11 cellular contexts compared by ENCODE assay signal in genomic region chr2:20184067-20184938, GRCh38. TPM values are rescaled to one million over a fixed set of nuclear protein-coding genes. Genes with fewer than 3 reads are reported as not detected.
DNase-seq lines count a peak whose midpoint lies in the region; ATAC-seq and TF ChIP-seq lines count a peak whose summit lies in the region.
"Had no signal": no experiment of that assay in that cellular context is flagged by ENCODE, and none has a peak within 500 bp of the region (broad histone marks: within the 10 kb centered on the region; RNA-seq: fewer than 3 reads in every experiment).

No MANE protein-coding gene starts in this region.

- intact Hi-C loops in thyroid gland (cut with DNase I), result no loop called here
- intact Hi-C loops in naive thymus-derived CD4-positive, alpha-beta T cell (cut with micrococcal nuclease), result no loop called here

- H4K20me1 ChIP-seq in hepatocyte (ENCODE audit: insufficient read depth, poor library complexity, severe bottlenecking), result no peaks in the 10 kb centered on the region

- no peaks in the 10 kb centered on the region for H3K9me3 Mint-ChIP-seq in naive thymus-derived CD4-positive, alpha-beta T cell

- CTCF ChIA-PET in naive thymus-derived CD4-positive, alpha-beta T cell (lab: Charles Lee), result no interaction called here

- no peak overlapping the region for H2AFZ ChIP-seq in hepatocyte

- ATAC-seq in GM21526 (IDR thresholded peaks at IDR 0.05; ENCODE audit: low FRiP score, unreplicated experiment) (no peak), HG03108 (IDR thresholded peaks at IDR 0.05; ENCODE audit: unreplicated experiment) (no peak)
- no peak for ATAC-seq in naive thymus-derived CD4-positive, alpha-beta T cell

- no peak overlapping the region for H3K4me3 Mint-ChIP-seq in naive thymus-derived CD4-positive, alpha-beta T cell

- H3K4me3 ChIP-seq in adipocyte (ENCODE audit: low read length), result no peak overlapping the region
- H3K4me3 ChIP-seq in hepatocyte, result no peak overlapping the region
- H3K4me3 ChIP-seq in thyroid gland (replicated peaks in 1 of 3), result no peak overlapping the region
- no peak overlapping the region for H3K4me3 ChIP-seq in naive thymus-derived CD4-positive, alpha-beta T cell (ENCODE audit: low read length)
- H3K4me3 ChIP-seq in WERI-Rb-1 (ENCODE audit: low read depth, low read length), result no peak overlapping the region

- DNase-seq in HK-2 (ENCODE audit: unreplicated experiment) (peak; percentile 51), adipocyte (ENCODE audit: low read depth) (peak; percentile 69), hepatocyte (ENCODE audit: low spot score) (peak; percentile 73), thyroid gland (peak; percentile 60 to 61), WERI-Rb-1 (no peak)
- no peak for DNase-seq in naive thymus-derived CD4-positive, alpha-beta T cell
- DNase-seq: activated CD8-positive, alpha-beta memory T cell treated with anti-CD3 and anti-CD28 coated beads for 24 hours; caudate nucleus; NCI-H2081 had no signal

- H3K36me3 Mint-ChIP-seq in naive thymus-derived CD4-positive, alpha-beta T cell, result no peaks in the 10 kb centered on the region

- no peaks in the 10 kb centered on the region for H3K27me3 ChIP-seq in adipocyte (replicated peaks; ENCODE audit: control insufficient read depth, insufficient read depth, low read length)
- H3K27me3 ChIP-seq in hepatocyte, result no peaks in the 10 kb centered on the region
- no peaks in the 10 kb centered on the region for H3K27me3 ChIP-seq in thyroid gland
- H3K27me3 ChIP-seq in naive thymus-derived CD4-positive, alpha-beta T cell (ENCODE audit: control insufficient read depth in 2 of 2, insufficient read depth in 2 of 2, low read length in 2 of 2), result no peaks in the 10 kb centered on the region
- H3K27me3 ChIP-seq in WERI-Rb-1 (ENCODE audit: insufficient read depth, low read depth, severe bottlenecking), result no peaks in the 10 kb centered on the region

- H3K4me1 ChIP-seq in adipocyte (ENCODE audit: control insufficient read depth, insufficient read depth, low read length), result peaks cover 4% of the 10 kb centered on the region
- peaks cover 44% of the 10 kb centered on the region for H3K4me1 ChIP-seq in hepatocyte (ENCODE audit: insufficient read depth)
- peaks cover 16 to 36% of the 10 kb centered on the region in 2 donors for H3K4me1 ChIP-seq in thyroid gland
- no peaks in the 10 kb centered on the region for H3K4me1 ChIP-seq in naive thymus-derived CD4-positive, alpha-beta T cell (ENCODE audit: control insufficient read depth in 2 of 2, insufficient read depth in 2 of 2, low read length in 2 of 2)

- H3K27me3 Mint-ChIP-seq in naive thymus-derived CD4-positive, alpha-beta T cell, result peaks cover 0 to 5% (median 0%) of the 10 kb centered on the region in 5 donors

- TF ChIP-seq CTCF in hepatocyte (IDR thresholded peaks at IDR 0.05; ENCODE audit: poor library complexity) (no peak), thyroid gland (IDR thresholded peaks at IDR 0.05) (no peak), WERI-Rb-1 (IDR thresholded peaks at IDR 0.05; ENCODE audit: low read depth, low read length) (no peak)

- H3K27ac Mint-ChIP-seq in naive thymus-derived CD4-positive, alpha-beta T cell, result no peak overlapping the region

- 64% methylated on average over 17 of the region's 17 CpGs for WGBS in hepatocyte (ENCODE audit: low lambda C conversion rate, missing lambda C conversion rate)
- 42 to 59% methylated on average over 11 to 17 of the region's 17 CpGs for WGBS in thyroid gland, 2 donors

- no peak overlapping the region for H3K9ac ChIP-seq in adipocyte (ENCODE audit: low read length)

- no peaks in the 10 kb centered on the region for H3K79me2 ChIP-seq in hepatocyte

- no peak overlapping the region for H3K4me2 ChIP-seq in hepatocyte

- peak overlapping the region; percentile 86 for H3K27ac ChIP-seq in hepatocyte
- peak overlapping the region; percentile 83 to 90 (median 83) for H3K27ac ChIP-seq in thyroid gland
- H3K27ac ChIP-seq in naive thymus-derived CD4-positive, alpha-beta T cell (ENCODE audit: low read depth, low read length), result no peak overlapping the region
- no peak overlapping the region for H3K27ac ChIP-seq in WERI-Rb-1

- no peaks in the 10 kb centered on the region for H3K9me2 ChIP-seq in hepatocyte (replicated peaks; ENCODE audit: insufficient read depth)

- TF ChIP-seq POLR2A in thyroid gland (IDR thresholded peaks at IDR 0.05), result peak in 1 of 2 donors; percentile 25

- POLR2A ChIA-PET in naive thymus-derived CD4-positive, alpha-beta T cell (lab: Charles Lee), result no interaction called here

- H3K9me3 ChIP-seq in adipocyte (ENCODE audit: control insufficient read depth, low read length), result no peaks in the 10 kb centered on the region
- no peaks in the 10 kb centered on the region for H3K9me3 ChIP-seq in hepatocyte (ENCODE audit: low read depth)
- no peaks in the 10 kb centered on the region for H3K9me3 ChIP-seq in thyroid gland
- H3K9me3 ChIP-seq in naive thymus-derived CD4-positive, alpha-beta T cell (ENCODE audit: control insufficient read depth in 2 of 3, low read length in 3 of 3), result no peaks in the 10 kb centered on the region
- no peaks in the 10 kb centered on the region for H3K9me3 ChIP-seq in WERI-Rb-1 (ENCODE audit: severe bottlenecking)

- no peaks in the 10 kb centered on the region for H3K4me1 Mint-ChIP-seq in naive thymus-derived CD4-positive, alpha-beta T cell

- H3K36me3 ChIP-seq in adipocyte (ENCODE audit: control insufficient read depth, insufficient read depth, low read length, severe bottlenecking) (no peaks in the 10 kb centered on the region), hepatocyte (replicated peaks; ENCODE audit: insufficient read depth, low read depth) (no peaks in the 10 kb centered on the region), thyroid gland (no peaks in the 10 kb centered on the region), WERI-Rb-1 (no peaks in the 10 kb centered on the region)
- H3K36me3 ChIP-seq in naive thymus-derived CD4-positive, alpha-beta T cell (ENCODE audit: control insufficient read depth in 2 of 3, insufficient read depth in 3 of 3, low read length in 3 of 3), result no peaks in the 10 kb centered on the region

RNA-seq across cellular contexts. Expression of gene SDC1, which starts 40.6 kb away (rescaled TPM):
- 92.3 and 108 TPM in 2 replicates for total RNA-seq in hepatocyte
- polyA plus RNA-seq in hepatocyte, result 84.1 and 107 TPM in 2 replicates
- 10 to 100 TPM; 21.9 to 28.0 (median 24.7) TPM for total RNA-seq in thyroid gland
- under 1 TPM in 3 of 5 experiments, not detected in 2; 0.12 to 0.37 (median 0.22) TPM for total RNA-seq in naive thymus-derived CD4-positive, alpha-beta T cell
- not detected for polyA plus RNA-seq in naive thymus-derived CD4-positive, alpha-beta T cell

Comparison
In these comparisons a context has a peak if more than half of its experiments do, and no peak if none do; other contexts are left out.
1. DNase-seq: peak in HK-2 (single experiment), adipocyte (single experiment), hepatocyte (single experiment) and thyroid gland (2 of 2); none in naive thymus-derived CD4-positive, alpha-beta T cell (0 of 9) and WERI-Rb-1 (single experiment).
2. H3K27ac ChIP-seq: peak in hepatocyte (single experiment) and thyroid gland (3 of 3); none in naive thymus-derived CD4-positive, alpha-beta T cell (single experiment) and WERI-Rb-1 (single experiment).
3. RNA of gene SDC1, which starts 40.6 kb away (total RNA-seq): 92.3 to 108 TPM in hepatocyte and 21.9 to 28.0 TPM in thyroid gland; 0.12 to 0.37 TPM in naive thymus-derived CD4-positive, alpha-beta T cell; every median in the first group is over 10 times any median in the second.